In genomic region chr15:40354408-40355171, GRCh38 we compare ENCODE assay signal across 7 cellular contexts. TPM values are rescaled to one million over a fixed set of nuclear protein-coding genes. Genes with fewer than 3 reads are reported as not detected.
A peak's percentile ranks its signal among the peaks of the same experiment; 100 is the strongest.
DNase-seq lines count a peak whose midpoint lies in the region; ATAC-seq and TF ChIP-seq lines count a peak whose summit lies in the region.
"Had no signal": no experiment of that assay in that cellular context is flagged by ENCODE, and none has a peak within 500 bp of the region (broad histone marks: within the 10 kb centered on the region; RNA-seq: fewer than 3 reads in every experiment).

No MANE protein-coding gene starts in this region.

- H3K4me1 ChIP-seq in Panc1 (ENCODE audit: control insufficient read depth, insufficient read depth, low read length): peaks cover 7% of the 10 kb centered on the region
- H3K4me1 ChIP-seq in CD4-positive, alpha-beta memory T cell (ENCODE audit: insufficient read depth, low read length): peaks cover 13% of the 10 kb centered on the region

- no peaks in the 10 kb centered on the region for H3K27me3 ChIP-seq in Panc1 (ENCODE audit: control insufficient read depth, insufficient read depth, low read length)
- H3K27me3 ChIP-seq in kidney epithelial cell (ENCODE audit: control insufficient read depth, insufficient read depth, low read length): peaks cover 24% of the 10 kb centered on the region
- no peaks in the 10 kb centered on the region for H3K27me3 ChIP-seq in CD4-positive, alpha-beta memory T cell (ENCODE audit: insufficient read depth, low read length)

- peaks cover 0 to 2% (median 0%) of the 10 kb centered on the region in 8 donors for H3K9me3 Mint-ChIP-seq in CD4-positive, alpha-beta memory T cell
- H3K9me3 Mint-ChIP-seq: memory B cell had no signal

- in situ Hi-C loops in Panc1 (cut with HindIII; ENCODE audit: low pct_unique_long_range_greater_than_20kb, low sequenced_read_pairs): no loop called here

- H3K4me3 ChIP-seq in GM12865 (ENCODE audit: low read depth, low read length): no peak overlapping the region
- H3K4me3 ChIP-seq in Panc1 (ENCODE audit: low read depth in 2 of 2, low read length in 2 of 2): no peak overlapping the region
- no peak overlapping the region for H3K4me3 ChIP-seq in kidney epithelial cell (ENCODE audit: low read depth, low read length)
- no peak overlapping the region for H3K4me3 ChIP-seq in CD4-positive, alpha-beta memory T cell (ENCODE audit: low read length in 2 of 2)

- intact Hi-C loops in Panc1 (cut with micrococcal nuclease; ENCODE audit: unreplicated experiment): no loop called here
- intact Hi-C loops in CD4-positive, alpha-beta memory T cell (cut with micrococcal nuclease): no loop called here

- TF ChIP-seq CTCF in GM12865 (IDR thresholded peaks at IDR 0.05; ENCODE audit: insufficient read depth, low read depth, low read length, missing control alignments) (peak; percentile 14), Panc1 (IDR thresholded peaks at IDR 0.05) (peak; percentile 72; the same call in 1 of the 2 replicates), kidney epithelial cell (IDR thresholded peaks at IDR 0.05; ENCODE audit: insufficient read depth, low read length, poor library complexity, severe bottlenecking) (peak; percentile 74)

- no peaks in the 10 kb centered on the region for H3K36me3 Mint-ChIP-seq in CD4-positive, alpha-beta memory T cell

- DNase-seq in GM12865 (ENCODE audit: low read depth) (no peak), Panc1 (ENCODE audit: low read depth, low spot score) (no peak), kidney epithelial cell (ENCODE audit: low read depth) (no peak), GF-D8 (lab: John Stamatoyannopoulos, UW) (no peak)
- no peak for DNase-seq in activated CD8-positive, alpha-beta memory T cell treated with anti-CD3 and anti-CD28 coated beads, Interleukin-2, amount 50 U/mL, for 48 hours
- no peak for DNase-seq in CD4-positive, alpha-beta memory T cell

- no peaks in the 10 kb centered on the region for H3K9me3 ChIP-seq in Panc1 (ENCODE audit: control insufficient read depth, insufficient read depth, low read depth, low read length)
- no peaks in the 10 kb centered on the region for H3K9me3 ChIP-seq in CD4-positive, alpha-beta memory T cell (ENCODE audit: control insufficient read depth in 1 of 2, low read length in 2 of 2)

- ATAC-seq in Panc1: peak; percentile 44; the same call in 1 of the 2 replicates

- no peak overlapping the region for H3K27ac Mint-ChIP-seq in CD4-positive, alpha-beta memory T cell
- H3K27ac Mint-ChIP-seq: memory B cell had no signal

- no peaks in the 10 kb centered on the region for H3K36me3 ChIP-seq in Panc1 (ENCODE audit: control insufficient read depth, insufficient read depth, low read length)
- no peaks in the 10 kb centered on the region for H3K36me3 ChIP-seq in kidney epithelial cell (ENCODE audit: control insufficient read depth, insufficient read depth, low read length)
- no peaks in the 10 kb centered on the region for H3K36me3 ChIP-seq in CD4-positive, alpha-beta memory T cell (ENCODE audit: insufficient read depth, low read length)

- POLR2A ChIA-PET in Panc1 (lab: Charles Lee): interaction anchor here (0.7 kb wide), 1 partner anchor 124 kb away, joined by 3 read pairs; no protein-coding TSS in a partner anchor
- POLR2A ChIA-PET in CD4-positive, alpha-beta memory T cell (lab: Charles Lee; ENCODE audit: partially characterized antibody): no interaction called here

- no peak overlapping the region for H3K4me3 Mint-ChIP-seq in CD4-positive, alpha-beta memory T cell
- H3K4me3 Mint-ChIP-seq: memory B cell had no signal

- no peak overlapping the region; the same call in 1 of the 2 replicates for H3K27ac ChIP-seq in Panc1 (ENCODE audit: low read length)
- H3K27ac ChIP-seq in CD4-positive, alpha-beta memory T cell (ENCODE audit: low read depth, low read length): no peak overlapping the region

- CTCF ChIA-PET in Panc1 (lab: Charles Lee): interaction anchor here (0.5 to 0.9 kb wide), 4 partner anchors 10 to 94 kb away, joined by 3 to 10 read pairs (median 4); no protein-coding TSS in a partner anchor
- CTCF ChIA-PET in CD4-positive, alpha-beta memory T cell (lab: Charles Lee; ENCODE audit: partially characterized antibody): interaction anchor here (0.6 to 3.9 kb wide), 6 partner anchors 9 to 80 kb away, joined by 3 to 16 read pairs (median 10); partner anchors contain the start of gene CCDC9B

- BruUV-seq in Panc1 (replicated peaks; lab: Mats Ljungman, UMichigan): no TSS peak

- peaks cover 0 to 4% of the 10 kb centered on the region in 2 donors for H3K27me3 Mint-ChIP-seq in CD4-positive, alpha-beta memory T cell

- H3K4me1 Mint-ChIP-seq in CD4-positive, alpha-beta memory T cell: peaks cover 2 to 11% (median 7%) of the 10 kb centered on the region in 4 donors

RNA-seq across cellular contexts. Expression of gene DISP2, which starts 3.4 kb away (rescaled TPM):
- total RNA-seq in Panc1 (2021; ENCODE audit: unreplicated experiment) (10.0 TPM), kidney epithelial cell (2.2 and 3.2 TPM in 2 replicates)
- 3.9 TPM for polyA plus RNA-seq in Panc1 (2012; ENCODE audit: insufficient read length)
- total RNA-seq in CD4-positive, alpha-beta memory T cell: under 1 TPM; 0.03 to 0.23 TPM
- polyA plus RNA-seq in CD4-positive, alpha-beta memory T cell: under 1 TPM in 1 of 2 donors, not detected in 1; 0.05 TPM

RNA-seq across cellular contexts. Expression of gene PHGR1, which starts 3.8 kb away (rescaled TPM):
- not detected for total RNA-seq in Panc1 (2021; ENCODE audit: unreplicated experiment)
- not detected for polyA plus RNA-seq in Panc1 (2012; ENCODE audit: insufficient read length)
- total RNA-seq in kidney epithelial cell: not detected in 2 replicates
- total RNA-seq in CD4-positive, alpha-beta memory T cell: not detected
- not detected for polyA plus RNA-seq in CD4-positive, alpha-beta memory T cell

RNA-seq across cellular contexts. Expression of gene CCDC9B, which starts 13.9 kb away (rescaled TPM):
- 55.9 TPM for total RNA-seq in Panc1 (2021; ENCODE audit: unreplicated experiment)
- polyA plus RNA-seq in Panc1 (2012; ENCODE audit: insufficient read length): 29.9 TPM
- 13.6 and 20.3 TPM in 2 replicates for total RNA-seq in kidney epithelial cell
- total RNA-seq in CD4-positive, alpha-beta memory T cell: 1 to 10 TPM; 2.6 to 5.1 TPM
- under 1 TPM in 1 of 2 donors, not detected in 1; 0.53 TPM for polyA plus RNA-seq in CD4-positive, alpha-beta memory T cell

RNA-seq across cellular contexts. Expression of gene KNSTRN, which starts 27.9 kb away (rescaled TPM):
- total RNA-seq in Panc1 (2021; ENCODE audit: unreplicated experiment): 74.6 TPM
- polyA plus RNA-seq in Panc1 (2012; ENCODE audit: insufficient read length): 27.8 TPM
- total RNA-seq in kidney epithelial cell: 23.2 and 30.0 TPM in 2 replicates
- 1 to 10 TPM; 6.8 to 8.8 TPM for total RNA-seq in CD4-positive, alpha-beta memory T cell
- 1 to 10 TPM; 1.0 to 2.5 TPM for polyA plus RNA-seq in CD4-positive, alpha-beta memory T cell

RNA-seq across cellular contexts. Expression of gene INAFM2, which starts 31.1 kb away (rescaled TPM):
- 10.4 TPM for total RNA-seq in Panc1 (2021; ENCODE audit: unreplicated experiment)
- 6.7 TPM for polyA plus RNA-seq in Panc1 (2012; ENCODE audit: insufficient read length)
- 14.9 and 16.8 TPM in 2 replicates for total RNA-seq in kidney epithelial cell
- total RNA-seq in CD4-positive, alpha-beta memory T cell: 1 to 10 TPM; 7.2 to 7.5 TPM
- polyA plus RNA-seq in CD4-positive, alpha-beta memory T cell: 1 to 10 TPM in 1 of 2 donors, under 1 TPM in 1; 0.08 to 2.8 TPM

Comparison
In these comparisons a context has a peak if more than half of its experiments do, and no peak if none do; other contexts are left out.
1. CTCF ChIP-seq: peak in every context shown above with its lines; median percentile 74 in kidney epithelial cell; 72 in Panc1; 14 in GM12865.